ENCODE assay signal across 22 cellular contexts in the genomic region with DNA sequence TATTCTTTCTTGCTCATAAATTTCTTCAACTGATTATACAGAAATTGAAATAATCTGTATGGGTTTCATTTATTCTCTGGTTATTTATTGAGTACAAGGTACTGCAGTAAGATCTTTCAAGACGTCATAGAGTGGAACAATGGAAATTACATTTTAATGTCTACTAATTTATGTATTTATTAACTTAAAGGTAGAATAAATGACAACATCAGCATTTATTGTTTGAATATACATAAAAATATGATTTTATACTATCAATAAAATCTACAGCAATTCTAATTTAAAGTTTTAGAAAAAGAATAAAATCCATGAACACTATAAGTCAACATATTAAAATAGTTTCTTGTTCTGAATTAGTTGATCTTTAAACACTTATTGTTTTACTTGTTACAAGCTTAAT.
DNase-seq lines count a peak whose midpoint lies in the region; ATAC-seq, FAIRE-seq and TF ChIP-seq lines count a peak whose summit lies in the region.
"Had no signal": no experiment of that assay in that cellular context is flagged by ENCODE, and none has a peak within 500 bp of the region (broad histone marks: within the 10 kb centered on the region; RNA-seq: fewer than 3 reads in every experiment).

No MANE protein-coding gene starts in this region.

- H4K20me1 ChIP-seq in HepG2 (ENCODE audit: insufficient read depth, low read length), result no peaks in the 10 kb centered on the region

- H3K4me3 ChIP-seq in HepG2 (replicated peaks in 1 of 3; ENCODE audit: insufficient read depth in 1 of 3, low read depth in 2 of 3, low read length in 3 of 3), result no peak overlapping the region
- no peak overlapping the region for H3K4me3 ChIP-seq in right lobe of liver
- no peak overlapping the region for H3K4me3 ChIP-seq in neuron (ENCODE audit: low read length)
- H3K4me3 ChIP-seq in left ventricle myocardium inferior, result no peak overlapping the region
- H3K4me3 ChIP-seq: SJCRH30 had no signal

- H3K27ac ChIP-seq in HepG2 (ENCODE audit: extremely low read length, insufficient read depth, low read length) (no peak overlapping the region), right lobe of liver (no peak overlapping the region), left ventricle myocardium inferior (replicated peaks) (no peak overlapping the region)
- H3K27ac ChIP-seq: 22Rv1, SJCRH30 had no signal

- FAIRE-seq in HepG2 (lab: Jason Lieb, UNC) (no peak), endometrium (lab: Jason Lieb, UNC) (peak; percentile 18)
- FAIRE-seq: GM18507 had no signal

- H2AFZ ChIP-seq in HepG2 (ENCODE audit: low read length) (no peak overlapping the region), neuron (ENCODE audit: low read depth, low read length) (peak overlapping the region; percentile 85)

- ATAC-seq in HepG2 (no peak), right lobe of liver (no peak), HG03520 (IDR thresholded peaks at IDR 0.05; ENCODE audit: unreplicated experiment) (no peak), HG02610 (IDR thresholded peaks at IDR 0.05; ENCODE audit: unreplicated experiment) (no peak)
- ATAC-seq: PC-3, Right ventricle myocardium inferior had no signal

- H3K79me2 ChIP-seq in HepG2 (ENCODE audit: insufficient read depth, low read length), result no peaks in the 10 kb centered on the region

- H3K9ac ChIP-seq in HepG2 (ENCODE audit: insufficient read depth, low read depth, low read length), result no peak overlapping the region

- TF ChIP-seq RAD21 in HepG2 (CRISPR knock-in tag; IDR thresholded peaks at IDR 0.05), result no peak

- no TSS peak for BruUV-seq in HepG2 (replicated peaks; lab: Mats Ljungman, UMichigan)

- TF ChIP-seq POLR2A in HepG2 (IDR thresholded peaks at IDR 0.05; ENCODE audit: insufficient read depth in 1 of 2, low read depth in 2 of 2, low read length in 2 of 2), result no peak
- no peak for TF ChIP-seq POLR2A in right lobe of liver (IDR thresholded peaks at IDR 0.05)

- DNase-seq in HepG2 (ENCODE audit: low spot score) (no peak), right lobe of liver (no peak), left ventricle myocardium inferior (no peak), C1 segment of cervical spinal cord (lab: John Stamatoyannopoulos, UW) (no peak)
- DNase-seq: CD4-positive, CD25-positive, alpha-beta regulatory T cell; NCI-H1048; NCI-H1436; NCI-H187; NCI-H2081 treated with DMSO at 0.1 percent for 48 hours; NCI-H2171; NCI-H345; NCI-H510A treated with DMSO at 0.1 percent for 48 hours; NCI-H774; PC-3; SJCRH30 had no signal

- peaks cover 68% of the 10 kb centered on the region for H3K9me3 ChIP-seq in HepG2 (ENCODE audit: low read length)
- H3K9me3 ChIP-seq in right lobe of liver, result no peaks in the 10 kb centered on the region
- no peaks in the 10 kb centered on the region for H3K9me3 ChIP-seq in neuron (ENCODE audit: low read length)
- no peaks in the 10 kb centered on the region for H3K9me3 ChIP-seq in left ventricle myocardium inferior (replicated peaks)
- H3K9me3 ChIP-seq: SJCRH30 had no signal

- CTCF ChIA-PET in HepG2 (lab: Yijun Ruan, JAX; ENCODE audit: low intra/inter-chr PET ratio, low total read pairs), result no interaction called here

- H3K4me1 ChIP-seq in HepG2 (ENCODE audit: insufficient read depth, low read length) (no peaks in the 10 kb centered on the region), right lobe of liver (peaks cover 0 to 3% (median 0%) of the 10 kb centered on the region in 4 donors), neuron (ENCODE audit: insufficient read depth, low read length) (peaks cover 4% of the 10 kb centered on the region), left ventricle myocardium inferior (no peaks in the 10 kb centered on the region)
- H3K4me1 ChIP-seq: SJCRH30 had no signal

- in situ Hi-C loops in HepG2 (cut with HindIII; ENCODE audit: extremely low pct_ligation_motif_present, low pct_unique_long_range_greater_than_20kb), result no loop called here

- H3K4me2 ChIP-seq in HepG2 (ENCODE audit: low read depth, low read length), result no peak overlapping the region

- H3K27me3 ChIP-seq in HepG2 (ENCODE audit: control insufficient read depth in 1 of 2, insufficient read depth in 2 of 2, low read length in 2 of 2) (no peaks in the 10 kb centered on the region), right lobe of liver (no peaks in the 10 kb centered on the region), neuron (ENCODE audit: insufficient read depth, low read length) (no peaks in the 10 kb centered on the region), left ventricle myocardium inferior (ENCODE audit: low read depth) (no peaks in the 10 kb centered on the region)
- H3K27me3 ChIP-seq: SJCRH30 had no signal

- 48% methylated on average over 1 of the region's 1 CpG for WGBS in HepG2 (ENCODE audit: low lambda C conversion rate)
- 0% methylated on average over 1 of the region's 1 CpG for WGBS in right lobe of liver (ENCODE audit: insufficient coverage, low coverage, low lambda C conversion rate, missing lambda C conversion rate)

- no peak for TF ChIP-seq EP300 in HepG2 (IDR thresholded peaks at IDR 0.05; ENCODE audit: low read depth in 2 of 2, low read length in 2 of 2)
- TF ChIP-seq EP300 in HepG2 (CRISPR knock-in tag; IDR thresholded peaks at IDR 0.05; ENCODE audit: borderline replicate concordance), result no peak

- H3K36me3 ChIP-seq in HepG2 (replicated peaks in 1 of 2; ENCODE audit: control insufficient read depth in 1 of 2, insufficient read depth in 2 of 2, low read length in 2 of 2), result no peaks in the 10 kb centered on the region
- no peaks in the 10 kb centered on the region for H3K36me3 ChIP-seq in right lobe of liver
- H3K36me3 ChIP-seq in neuron (ENCODE audit: insufficient read depth, low read length), result no peaks in the 10 kb centered on the region
- H3K36me3 ChIP-seq in left ventricle myocardium inferior, result no peaks in the 10 kb centered on the region
- H3K36me3 ChIP-seq: SJCRH30 had no signal

- POLR2A ChIA-PET in HepG2 (lab: Yijun Ruan, JAX), result no interaction called here

- TF ChIP-seq CTCF in HepG2 (CRISPR knock-in tag; IDR thresholded peaks at IDR 0.05) (no peak), right lobe of liver (IDR thresholded peaks at IDR 0.05) (no peak), left ventricle myocardium inferior (IDR thresholded peaks at IDR 0.05; ENCODE audit: borderline replicate concordance) (no peak)

- intact Hi-C loops in HepG2 (cut with micrococcal nuclease; ENCODE audit: unreplicated experiment) (no loop called here), right lobe of liver (cut with DNase I) (no loop called here), left ventricle myocardium inferior (cut with micrococcal nuclease) (no loop called here)

TF ChIP-seq in HepG2, 621 proteins besides CTCF, POLR2A, EP300 and RAD21:
- no peak for TF ChIP-seq ZNF672 (CRISPR knock-in tag; IDR thresholded peaks at IDR 0.05)
- no peak for TF ChIP-seq ZNF619 (CRISPR knock-in tag; IDR thresholded peaks at IDR 0.05)
- TF ChIP-seq SOX6 (IDR thresholded peaks at IDR 0.05), result no peak
- TF ChIP-seq SOX6 (CRISPR knock-in tag; IDR thresholded peaks at IDR 0.05), result no peak
- TF ChIP-seq TBP (CRISPR knock-in tag; IDR thresholded peaks at IDR 0.05), result no peak
- TF ChIP-seq, protein P1, sequence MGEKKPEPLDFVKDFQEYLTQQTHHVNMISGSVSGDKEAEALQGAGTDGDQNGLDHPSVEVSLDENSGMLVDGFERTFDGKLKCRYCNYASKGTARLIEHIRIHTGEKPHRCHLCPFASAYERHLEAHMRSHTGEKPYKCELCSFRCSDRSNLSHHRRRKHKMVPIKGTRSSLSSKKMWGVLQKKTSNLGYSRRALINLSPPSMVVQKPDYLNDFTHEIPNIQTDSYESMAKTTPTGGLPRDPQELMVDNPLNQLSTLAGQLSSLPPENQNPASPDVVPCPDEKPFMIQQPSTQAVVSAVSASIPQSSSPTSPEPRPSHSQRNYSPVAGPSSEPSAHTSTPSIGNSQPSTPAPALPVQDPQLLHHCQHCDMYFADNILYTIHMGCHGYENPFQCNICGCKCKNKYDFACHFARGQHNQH (CRISPR knock-in tag; IDR thresholded peaks at IDR 0.05), result no peak
- no peak for TF ChIP-seq ZFP36L1 (CRISPR knock-in tag; IDR thresholded peaks at IDR 0.05)
- TF ChIP-seq NFIC (IDR thresholded peaks at IDR 0.05; ENCODE audit: low read length), result no peak
- peak; percentile 25; the same call in 1 of the 2 replicates for TF ChIP-seq MAFF (IDR thresholded peaks at IDR 0.05; ENCODE audit: low read depth, low read length)
- peak; percentile 19 to 63; a peak in 2 of 4 replicates for TF ChIP-seq MAFK (conservative IDR thresholded peaks at IDR 0.05 in 1 of 2, IDR thresholded peaks at IDR 0.05 in 1 of 2; ENCODE audit: low read length in 2 of 2)
- no peak for TF ChIP-seq SNAPC2 (CRISPR knock-in tag; IDR thresholded peaks at IDR 0.05)
